22 cellular contexts compared by ENCODE assay signal in genomic region chr5:53733853-53734252, GRCh38.
A peak's percentile ranks its signal among the peaks of the same experiment; 100 is the strongest.
DNase-seq lines count a peak whose midpoint lies in the region; FAIRE-seq and TF ChIP-seq lines count a peak whose summit lies in the region.
"Had no signal": no experiment of that assay in that cellular context is flagged by ENCODE, and none has a peak within 500 bp of the region (broad histone marks: within the 10 kb centered on the region; RNA-seq: fewer than 3 reads in every experiment).

No MANE protein-coding gene starts in this region.

- no peaks in the 10 kb centered on the region for H3K27me3 Mint-ChIP-seq in activated CD4-positive, alpha-beta memory T cell treated with anti-CD3 and anti-CD28 coated beads, Interleukin-2, amount 10 ng/mL, durations not matched to agents 7 days and 5 days
- H3K27me3 Mint-ChIP-seq: CD4-positive, alpha-beta T cell had no signal

- peak; percentile 19 for DNase-seq in NCI-H510A treated with DMSO at 0.1 percent for 48 hours (lab: John Stamatoyannopoulos, UW)
- no peak for DNase-seq in NCI-H510A (lab: John Stamatoyannopoulos, UW)
- no peak for DNase-seq in HTR-8/SVneo (ENCODE audit: insufficient read length, low spot score)
- peak; percentile 11 for DNase-seq in WERI-Rb-1
- DNase-seq in keratinocyte (ENCODE audit: low read depth, low spot score), result no peak
- no peak for DNase-seq in activated CD4-positive, alpha-beta memory T cell treated with anti-CD3 and anti-CD28 coated beads, Interleukin-2, amount 10 ng/mL, durations not matched to agents 7 days and 5 days
- DNase-seq in NOMO-1 treated with dmso at 0.1 percent for 144 hours (lab: John Stamatoyannopoulos, UW; ENCODE audit: unreplicated experiment), result no peak
- DNase-seq in activated CD4-positive, alpha-beta T cell treated with anti-CD3 and anti-CD28 coated beads for 1 hour, result no peak
- DNase-seq: activated CD4-positive, alpha-beta T cell treated with anti-CD3 and anti-CD28 coated beads, Interleukin-2, amount 50 U/mL, for 1 hour; activated T-cell treated with anti-CD3 and anti-CD28 coated beads, Interleukin-2, amount 50 U/mL, for 24 hours; CD4-positive, alpha-beta T cell; GDM1; lower lobe of right lung; naive thymus-derived CD8-positive, alpha-beta T cell; NCI-H1105 treated with DMSO at 0.1 percent for 48 hours; NCI-H446 treated with DMSO at 0.1 percent for 48 hours; stimulated activated naive CD4-positive, alpha-beta T cell; upper lobe of left lung had no signal

- H3K9me3 ChIP-seq in WERI-Rb-1 (ENCODE audit: severe bottlenecking), result no peaks in the 10 kb centered on the region
- no peaks in the 10 kb centered on the region for H3K9me3 ChIP-seq in keratinocyte (ENCODE audit: control insufficient read depth, low read depth, low read length)
- H3K9me3 ChIP-seq: lower lobe of right lung had no signal

- H3K4me1 Mint-ChIP-seq in activated CD4-positive, alpha-beta memory T cell treated with anti-CD3 and anti-CD28 coated beads, Interleukin-2, amount 10 ng/mL, durations not matched to agents 7 days and 5 days, result peaks cover 2% of the 10 kb centered on the region

- no peak overlapping the region for H3K4me2 ChIP-seq in keratinocyte (ENCODE audit: control insufficient read depth, extremely low read depth, insufficient read depth, low read depth, low read length)

- H3K27ac Mint-ChIP-seq in activated CD4-positive, alpha-beta memory T cell treated with anti-CD3 and anti-CD28 coated beads, Interleukin-2, amount 10 ng/mL, durations not matched to agents 7 days and 5 days, result no peak overlapping the region
- H3K27ac Mint-ChIP-seq: activated naive CD8-positive, alpha-beta T cell; activated T-cell treated with anti-CD3 and anti-CD28 coated beads, Interleukin-2, amount 50 U/mL, for 24 hours; CD4-positive, alpha-beta T cell; IgD-negative memory B cell; naive thymus-derived CD8-positive, alpha-beta T cell had no signal

- TF ChIP-seq CTCF in WERI-Rb-1 (IDR thresholded peaks at IDR 0.05; ENCODE audit: low read depth, low read length), result peak; percentile 43
- TF ChIP-seq CTCF in keratinocyte (optimal IDR thresholded peaks at IDR 0.05 in 1 of 3, IDR thresholded peaks at IDR 0.05 in 1 of 3, conservative IDR thresholded peaks at IDR 0.05 in 1 of 3; ENCODE audit: extremely low read depth in 1 of 3, insufficient read depth in 2 of 3, low read length in 3 of 3), result peak; percentile 30 to 70 (median 59)

- no peaks in the 10 kb centered on the region for H4K20me1 ChIP-seq in keratinocyte (ENCODE audit: control insufficient read depth, extremely low read depth, insufficient read depth, low read length)

- no peaks in the 10 kb centered on the region for H3K36me3 Mint-ChIP-seq in activated CD4-positive, alpha-beta memory T cell treated with anti-CD3 and anti-CD28 coated beads, Interleukin-2, amount 10 ng/mL, durations not matched to agents 7 days and 5 days (ENCODE audit: low read depth)
- H3K36me3 Mint-ChIP-seq: activated naive CD8-positive, alpha-beta T cell; naive thymus-derived CD8-positive, alpha-beta T cell had no signal

- dilution Hi-C loops in keratinocyte (cut with MboI; ENCODE audit: extremely low pct_ligation_motif_present, low sequenced_read_pairs), result no loop called here

- H3K36me3 ChIP-seq in WERI-Rb-1 (no peaks in the 10 kb centered on the region), keratinocyte (ENCODE audit: control insufficient read depth in 2 of 2, extremely low read depth in 1 of 2, insufficient read depth in 2 of 2, low read length in 2 of 2) (no peaks in the 10 kb centered on the region)
- H3K36me3 ChIP-seq: cardiac muscle cell, lower lobe of right lung, upper lobe of left lung had no signal

- CTCF ChIA-PET in activated CD4-positive, alpha-beta memory T cell treated with anti-CD3 and anti-CD28 coated beads, Interleukin-2, amount 10 ng/mL, durations not matched to agents 7 days and 5 days (lab: Charles Lee), result no interaction called here

- H3K4me1 ChIP-seq in keratinocyte (ENCODE audit: control insufficient read depth, extremely low read depth, insufficient read depth, low read length), result no peaks in the 10 kb centered on the region
- H3K4me1 ChIP-seq: lower lobe of right lung, upper lobe of left lung had no signal

- no peaks in the 10 kb centered on the region for H3K9me1 ChIP-seq in keratinocyte (ENCODE audit: control insufficient read depth, extremely low read depth, insufficient read depth, low read length)

- H3K4me3 Mint-ChIP-seq in activated CD4-positive, alpha-beta memory T cell treated with anti-CD3 and anti-CD28 coated beads, Interleukin-2, amount 10 ng/mL, durations not matched to agents 7 days and 5 days, result no peak overlapping the region
- H3K4me3 Mint-ChIP-seq: activated naive CD8-positive, alpha-beta T cell; activated T-cell treated with anti-CD3 and anti-CD28 coated beads, Interleukin-2, amount 50 U/mL, for 24 hours; CD4-positive, alpha-beta T cell; IgD-negative memory B cell; naive thymus-derived CD8-positive, alpha-beta T cell had no signal

- no peak overlapping the region for H2AFZ ChIP-seq in keratinocyte (ENCODE audit: control insufficient read depth, low read length)

- H3K9ac ChIP-seq in keratinocyte (ENCODE audit: control insufficient read depth, extremely low read depth, insufficient read depth, low read length), result no peak overlapping the region

- no peaks in the 10 kb centered on the region for H3K9me3 Mint-ChIP-seq in activated CD4-positive, alpha-beta memory T cell treated with anti-CD3 and anti-CD28 coated beads, Interleukin-2, amount 10 ng/mL, durations not matched to agents 7 days and 5 days

- FAIRE-seq in HTR-8/SVneo (lab: Jason Lieb, UNC) (peak; percentile 13), keratinocyte (lab: Jason Lieb, UNC) (no peak)

- POLR2A ChIA-PET in activated CD4-positive, alpha-beta memory T cell treated with anti-CD3 and anti-CD28 coated beads, Interleukin-2, amount 10 ng/mL, durations not matched to agents 7 days and 5 days (lab: Charles Lee), result no interaction called here

- H3K4me3 ChIP-seq in WERI-Rb-1 (ENCODE audit: low read depth, low read length) (no peak overlapping the region), keratinocyte (ENCODE audit: control insufficient read depth in 2 of 3, extremely low read depth in 1 of 3, insufficient read depth in 2 of 3, low read depth in 1 of 3, low read length in 3 of 3) (no peak overlapping the region)
- H3K4me3 ChIP-seq: cardiac muscle cell, lower lobe of right lung, upper lobe of left lung had no signal

- no peaks in the 10 kb centered on the region for H3K79me2 ChIP-seq in keratinocyte (ENCODE audit: control insufficient read depth, insufficient read depth, low read length)

- H3K27me3 ChIP-seq in WERI-Rb-1 (ENCODE audit: insufficient read depth, low read depth, severe bottlenecking) (no peaks in the 10 kb centered on the region), keratinocyte (ENCODE audit: control insufficient read depth, extremely low read depth, insufficient read depth, low read length) (peaks cover 4% of the 10 kb centered on the region)
- H3K27me3 ChIP-seq: cardiac muscle cell, upper lobe of left lung had no signal

- H3K27ac ChIP-seq in WERI-Rb-1, result no peak overlapping the region
- no peak overlapping the region for H3K27ac ChIP-seq in keratinocyte (ENCODE audit: control insufficient read depth, insufficient read depth, low read length)
- H3K27ac ChIP-seq: cardiac muscle cell, lower lobe of right lung, RWPE1, upper lobe of left lung had no signal

Comparison
In these comparisons a context has a peak if more than half of its experiments do, and no peak if none do; other contexts are left out.
1. DNase-seq: peak in NCI-H510A treated with DMSO at 0.1 percent for 48 hours (single experiment) and WERI-Rb-1 (single experiment); none in NCI-H510A (single experiment), HTR-8/SVneo (single experiment), keratinocyte (single experiment), activated CD4-positive, alpha-beta memory T cell treated with anti-CD3 and anti-CD28 coated beads, Interleukin-2, amount 10 ng/mL, durations not matched to agents 7 days and 5 days (single experiment), NOMO-1 treated with dmso at 0.1 percent for 144 hours (single experiment) and activated CD4-positive, alpha-beta T cell treated with anti-CD3 and anti-CD28 coated beads for 1 hour (single experiment).